Comparison of ENCODE assay signal across 28 cellular contexts in the genomic region with DNA sequence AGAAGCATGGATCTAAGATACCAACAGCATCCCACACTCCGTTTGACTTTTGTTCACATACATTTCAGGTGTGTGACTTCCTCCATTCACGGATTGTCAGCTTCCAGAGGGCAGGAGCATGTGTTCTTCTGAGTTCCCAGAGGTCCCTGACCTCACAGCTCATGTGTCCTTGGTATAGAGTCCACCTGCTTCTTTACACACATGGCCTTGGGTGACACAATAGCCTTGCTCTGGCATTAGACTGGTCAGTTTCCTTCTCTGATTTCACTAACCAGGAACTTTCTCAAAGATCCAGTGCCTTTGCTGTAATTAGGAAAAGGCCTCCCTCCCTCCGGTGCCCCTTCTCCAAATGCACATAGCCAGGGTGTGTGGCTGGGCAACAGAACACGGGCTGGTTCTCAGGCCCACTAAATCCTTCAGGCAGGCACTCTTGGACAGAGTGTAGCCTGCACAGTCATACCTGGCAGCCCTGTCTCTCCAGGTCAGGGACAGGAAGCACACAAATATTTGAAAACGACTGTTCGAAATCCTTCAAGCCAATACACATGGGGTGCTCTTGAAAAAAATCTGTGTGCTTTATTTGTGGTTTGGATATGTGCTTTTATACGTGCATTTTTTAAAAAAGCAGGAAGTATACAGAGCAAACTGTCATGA.
"Had no signal": no experiment of that assay in that cellular context is flagged by ENCODE, and none has a peak within 500 bp of the region (broad histone marks: within the 10 kb centered on the region; RNA-seq: fewer than 3 reads in every experiment).

No MANE protein-coding gene starts in this region.

- H3K36me3 ChIP-seq: adrenal gland, gastrocnemius medialis, left ventricle myocardium inferior, neutrophil, ovary, prostate gland, vagina had no signal

- H3K4me3 ChIP-seq: adrenal gland, body of pancreas, gastrocnemius medialis, left ventricle myocardium inferior, mucosa of descending colon, ovary, prostate gland, skin epidermis, vagina had no signal

- DNase-seq: activated CD4-positive, alpha-beta T cell treated with anti-CD3 and anti-CD28 coated beads for 1 hour; activated CD8-positive, alpha-beta memory T cell treated with anti-CD3 and anti-CD28 coated beads, Interleukin-2, amount 50 U/mL, for 4 hours; activated gamma-delta T cell treated with Interleukin-2 at 50 U/mL for 16 hours; activated T-cell treated with anti-CD3 and anti-CD28 coated beads, Interleukin-2, amount 50 U/mL, for 1 hour; adrenal gland; aorta; body of pancreas; effector CD8-positive, alpha-beta T cell; gastrocnemius medialis; glutamatergic neuron; left ventricle myocardium inferior; mucosa of descending colon; ovary; retina; stimulated activated CD4-positive, alpha-beta T cell treated with anti-CD3 and anti-CD28 coated beads, Interleukin-12 subunit alpha, Interleukin-12 subunit beta, amount 100 ng/mL, for 4 hours; stimulated activated CD4-positive, alpha-beta T cell treated with anti-CD3 and anti-CD28 coated beads, Interleukin-4, amount 100 ng/mL, for 1 hour; SW 1271 had no signal

- ATAC-seq: activated naive CD4-positive, alpha-beta T cell treated with anti-CD3 and anti-CD28 coated beads, Interleukin-2, amount 50 U/mL, for 72 hours; body of pancreas; gastrocnemius medialis; mucosa of descending colon; sciatic nerve; WTC11 had no signal

- H3K36me3 Mint-ChIP-seq: activated naive CD4-positive, alpha-beta T cell treated with anti-CD3 and anti-CD28 coated beads, Interleukin-2, amount 50 U/mL, for 72 hours; type B pancreatic cell; WTC11 had no signal

- H3K4me1 ChIP-seq: adrenal gland, body of pancreas, gastrocnemius medialis, left ventricle myocardium inferior, prostate gland, vagina had no signal

- H3K9me3 ChIP-seq: adrenal gland, body of pancreas, gastrocnemius medialis, left ventricle myocardium inferior, mucosa of descending colon, neutrophil, ovary, prostate gland, vagina had no signal

- H3K27me3 Mint-ChIP-seq: stimulated activated naive CD8-positive, alpha-beta T cell treated with anti-CD3 and anti-CD28 coated beads, Interleukin-15, Interleukin-2, amounts not matched to agents 100 ng/mL and 50 ng/mL, for 24 hours had no signal

- H3K9me3 Mint-ChIP-seq: activated naive CD4-positive, alpha-beta T cell treated with anti-CD3 and anti-CD28 coated beads, Interleukin-2, amount 50 U/mL, for 72 hours; activated T-helper 1 cell treated with anti-CD3 and anti-CD28 coated beads, Interleukin-12 subunit alpha, Interleukin-12 subunit beta, Interleukin-2, Interleukin-4 antibody, amounts not matched to agents 30 ng/mL and 10 ng/mL and 1 ng/mL, durations not matched to agents 14 hours and 24 hours and 36 hours; nephron; stimulated activated naive CD8-positive, alpha-beta T cell treated with anti-CD3 and anti-CD28 coated beads, Interleukin-15, Interleukin-2, amounts not matched to agents 100 ng/mL and 50 ng/mL, for 24 hours; type B pancreatic cell; WTC11 had no signal

- H3K27me3 ChIP-seq: adrenal gland, body of pancreas, gastrocnemius medialis, neutrophil, ovary, vagina had no signal

- H3K27ac ChIP-seq: adrenal gland, body of pancreas, gastrocnemius medialis, left ventricle myocardium inferior, neutrophil, ovary, prostate gland, skin epidermis, vagina had no signal

- H3K27ac Mint-ChIP-seq: activated naive CD4-positive, alpha-beta T cell treated with anti-CD3 and anti-CD28 coated beads, Interleukin-2, amount 50 U/mL, for 72 hours; activated T-helper 1 cell treated with anti-CD3 and anti-CD28 coated beads, Interleukin-12 subunit alpha, Interleukin-12 subunit beta, Interleukin-2, Interleukin-4 antibody, amounts not matched to agents 30 ng/mL and 10 ng/mL and 1 ng/mL, durations not matched to agents 14 hours and 24 hours and 36 hours; nephron; stimulated activated naive CD8-positive, alpha-beta T cell treated with anti-CD3 and anti-CD28 coated beads, Interleukin-15, Interleukin-2, amounts not matched to agents 100 ng/mL and 50 ng/mL, for 24 hours; type B pancreatic cell; WTC11 had no signal

- H3K4me3 Mint-ChIP-seq: activated T-helper 1 cell treated with anti-CD3 and anti-CD28 coated beads, Interleukin-12 subunit alpha, Interleukin-12 subunit beta, Interleukin-2, Interleukin-4 antibody, amounts not matched to agents 30 ng/mL and 10 ng/mL and 1 ng/mL, durations not matched to agents 14 hours and 24 hours and 36 hours; nephron; stimulated activated naive CD8-positive, alpha-beta T cell treated with anti-CD3 and anti-CD28 coated beads, Interleukin-15, Interleukin-2, amounts not matched to agents 100 ng/mL and 50 ng/mL, for 24 hours; type B pancreatic cell; WTC11 had no signal
